Comparison of ENCODE assay signal across 9 cellular contexts in genomic region chr6:56764081-56764566, GRCh38.
DNase-seq lines count a peak whose midpoint lies in the region; ATAC-seq and TF ChIP-seq lines count a peak whose summit lies in the region.
"Had no signal": no experiment of that assay in that cellular context is flagged by ENCODE, and none has a peak within 500 bp of the region (broad histone marks: within the 10 kb centered on the region; RNA-seq: fewer than 3 reads in every experiment).

No MANE protein-coding gene starts in this region.

- WGBS in testis, 2 donors = 60 to 67% methylated on average over 3 of the region's 3 CpGs

- TF ChIP-seq POLR2A in testis (IDR thresholded peaks at IDR 0.05) = no peak

- H4K20me1 ChIP-seq in PC-3 (ENCODE audit: low read length) (no peaks in the 10 kb centered on the region), fibroblast of lung (ENCODE audit: control insufficient read depth, extremely low read depth, insufficient read depth, low read length) (peaks cover 3% of the 10 kb centered on the region)

- no peak overlapping the region for H3K27ac ChIP-seq in PC-3 (ENCODE audit: low read length)
- H3K27ac ChIP-seq in fibroblast of lung (ENCODE audit: insufficient read depth, low read length) = no peak overlapping the region
- no peak overlapping the region for H3K27ac ChIP-seq in testis

- no peak overlapping the region for H3K4me2 ChIP-seq in PC-3 (ENCODE audit: low read length)
- H3K4me2 ChIP-seq in fibroblast of lung (ENCODE audit: extremely low read depth, insufficient read depth, low read length) = peak overlapping the region; percentile 56

- BruUV-seq in PC-3 (replicated peaks; lab: Mats Ljungman, UMichigan) = no TSS peak

- no peak overlapping the region for H3K27ac Mint-ChIP-seq in CD14-positive monocyte
- H3K27ac Mint-ChIP-seq in natural killer cell = no peak overlapping the region
- H3K27ac Mint-ChIP-seq: memory B cell had no signal

- H3K9me2 ChIP-seq in PC-3 (replicated peaks; ENCODE audit: low read length) = no peaks in the 10 kb centered on the region

- DNase-seq in CD14-positive monocyte (ENCODE audit: low spot score) = no peak
- DNase-seq in PC-3 = peak; percentile 61
- peak; percentile 63 to 65 for DNase-seq in fibroblast of lung (ENCODE audit: low read depth in 2 of 2)
- DNase-seq in renal cortical epithelial cell (ENCODE audit: low read depth) = peak; percentile 47
- no peak for DNase-seq in natural killer cell
- DNase-seq in testis = no peak

- ATAC-seq in GM18873 (IDR thresholded peaks at IDR 0.05; ENCODE audit: low FRiP score, unreplicated experiment) (peak; percentile 76), HG03060 (IDR thresholded peaks at IDR 0.05; ENCODE audit: low read depth, unreplicated experiment) (peak; percentile 30), PC-3 (peak; percentile 76), natural killer cell (no peak)

- CTCF ChIA-PET in PC-3 (lab: Charles Lee) = interaction anchor here (0.6 to 0.7 kb wide), 2 partner anchors 110 to 127 kb away, joined by 5 read pairs; no protein-coding TSS in a partner anchor

- H3K9ac ChIP-seq in PC-3 (ENCODE audit: low read length) (no peak overlapping the region), fibroblast of lung (ENCODE audit: insufficient read depth, low read length) (no peak overlapping the region)

- H3K4me3 Mint-ChIP-seq in CD14-positive monocyte (no peak overlapping the region), natural killer cell (no peak overlapping the region)
- H3K4me3 Mint-ChIP-seq: memory B cell had no signal

- peaks cover 14% of the 10 kb centered on the region for H3K4me1 Mint-ChIP-seq in CD14-positive monocyte
- no peaks in the 10 kb centered on the region for H3K4me1 Mint-ChIP-seq in natural killer cell
- H3K4me1 Mint-ChIP-seq: memory B cell had no signal

- H3K4me3 ChIP-seq in PC-3 (ENCODE audit: low read length) (no peak overlapping the region), fibroblast of lung (replicated peaks in 1 of 4; ENCODE audit: control extremely low read depth in 1 of 4, insufficient read depth in 1 of 4, low read depth in 3 of 4, low read length in 4 of 4) (no peak overlapping the region), testis (no peak overlapping the region)

- H3K27me3 Mint-ChIP-seq in CD14-positive monocyte (ENCODE audit: low read depth in 3 of 3) (peaks cover 0 to 2% (median 0%) of the 10 kb centered on the region in 3 donors), natural killer cell (ENCODE audit: low read depth in 2 of 2) (peaks cover 0 to 2% of the 10 kb centered on the region in 2 donors)

- H2AFZ ChIP-seq in PC-3 (ENCODE audit: low read length) (no peak overlapping the region), fibroblast of lung (ENCODE audit: low read length) (no peak overlapping the region)

- H3K79me2 ChIP-seq in PC-3 (ENCODE audit: low read length) (peaks cover 41% of the 10 kb centered on the region), fibroblast of lung (ENCODE audit: control insufficient read depth, insufficient read depth, low read length) (peaks cover 94% of the 10 kb centered on the region)

- no peaks in the 10 kb centered on the region for H3K36me3 Mint-ChIP-seq in CD14-positive monocyte
- no peaks in the 10 kb centered on the region for H3K36me3 Mint-ChIP-seq in natural killer cell
- H3K36me3 Mint-ChIP-seq: memory B cell had no signal

- H3K27me3 ChIP-seq in PC-3 (ENCODE audit: low read length) (no peaks in the 10 kb centered on the region), fibroblast of lung (ENCODE audit: control insufficient read depth, insufficient read depth, low read length) (no peaks in the 10 kb centered on the region), testis (no peaks in the 10 kb centered on the region)

- H3K9me3 ChIP-seq in PC-3 (ENCODE audit: low read length) = no peaks in the 10 kb centered on the region
- no peaks in the 10 kb centered on the region for H3K9me3 ChIP-seq in fibroblast of lung (ENCODE audit: control insufficient read depth, insufficient read depth, low read depth, low read length)
- no peaks in the 10 kb centered on the region for H3K9me3 ChIP-seq in testis

- POLR2A ChIA-PET in PC-3 (lab: Charles Lee; ENCODE audit: unreplicated experiment) = no interaction called here

- intact Hi-C loops in CD14-positive monocyte (cut with micrococcal nuclease) = loop anchor here in 1 of 2 donors (10.0 kb wide), 1 partner anchor 119 kb away; the partner anchor contains the start of gene DST
- intact Hi-C loops in PC-3 (cut with micrococcal nuclease) = no loop called here
- intact Hi-C loops in natural killer cell (cut with micrococcal nuclease) = no loop called here
- intact Hi-C loops in testis (cut with DNase I; ENCODE audit: low total_unique reads) = no loop called here

- H3F3A ChIP-seq in PC-3 (ENCODE audit: low read length, unreplicated experiment) = no peaks in the 10 kb centered on the region

- H3K4me1 ChIP-seq in PC-3 (ENCODE audit: insufficient read depth, low read length) (peaks cover 21% of the 10 kb centered on the region), fibroblast of lung (ENCODE audit: control insufficient read depth, extremely low read depth, insufficient read depth, low read length) (peaks cover 21% of the 10 kb centered on the region), testis (no peaks in the 10 kb centered on the region)

- H3K9me3 Mint-ChIP-seq in CD14-positive monocyte = no peaks in the 10 kb centered on the region
- H3K9me3 Mint-ChIP-seq in natural killer cell = no peaks in the 10 kb centered on the region
- H3K9me3 Mint-ChIP-seq: memory B cell had no signal

- no peaks in the 10 kb centered on the region for H3K36me3 ChIP-seq in PC-3 (ENCODE audit: low read depth, low read length)
- H3K36me3 ChIP-seq in fibroblast of lung (ENCODE audit: control insufficient read depth, insufficient read depth, low read length) = no peaks in the 10 kb centered on the region
- H3K36me3 ChIP-seq in testis (ENCODE audit: low read depth, missing control alignments) = no peaks in the 10 kb centered on the region

- TF ChIP-seq CTCF in CD14-positive monocyte (IDR thresholded peaks at IDR 0.05) (peak; percentile 47), PC-3 (conservative IDR thresholded peaks at IDR 0.05; ENCODE audit: low read depth, low read length) (peak; percentile 62), fibroblast of lung (conservative IDR thresholded peaks at IDR 0.05 in 1 of 2, IDR thresholded peaks at IDR 0.05 in 1 of 2; ENCODE audit: low read depth in 1 of 2, low read length in 2 of 2) (peak; percentile 36 to 51), natural killer cell (IDR thresholded peaks at IDR 0.05) (no peak), testis (IDR thresholded peaks at IDR 0.05) (no peak)

Comparison
In these comparisons a context has a peak if more than half of its experiments do, and no peak if none do; other contexts are left out.
1. DNase-seq: peak in PC-3 (single experiment), fibroblast of lung (2 of 2) and renal cortical epithelial cell (single experiment); none in CD14-positive monocyte (single experiment), natural killer cell (single experiment) and testis (single experiment).
2. CTCF ChIP-seq: peak in CD14-positive monocyte (single experiment), PC-3 (single experiment) and fibroblast of lung (2 of 2); none in natural killer cell (single experiment) and testis (0 of 3).
3. ATAC-seq: peak in GM18873 (single experiment), HG03060 (single experiment) and PC-3 (single experiment); none in natural killer cell (0 of 3).